ENCODE assay signal across 15 cellular contexts in the genomic region with DNA sequence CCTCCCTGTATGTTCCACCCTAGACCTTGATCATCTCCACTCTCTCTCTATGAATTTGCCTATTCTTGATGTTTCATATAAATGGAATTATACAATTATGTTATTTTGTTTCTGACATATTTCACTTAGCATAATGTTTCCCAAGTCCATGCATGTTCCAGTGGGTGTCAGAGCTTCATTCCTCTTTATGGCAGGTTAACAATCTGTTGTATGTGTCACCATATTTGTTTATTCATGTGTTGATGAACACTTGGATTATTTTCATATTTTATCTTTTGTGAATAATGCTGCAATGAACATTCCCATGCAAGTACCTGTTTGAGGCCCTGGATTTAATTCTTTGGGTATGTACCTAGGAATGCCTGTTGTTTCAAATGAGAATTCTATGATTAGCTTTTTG. TPM values are rescaled to one million over a fixed set of nuclear protein-coding genes. Genes with fewer than 3 reads are reported as not detected.
"Had no signal": no experiment of that assay in that cellular context is flagged by ENCODE, and none has a peak within 500 bp of the region (broad histone marks: within the 10 kb centered on the region; RNA-seq: fewer than 3 reads in every experiment).

No MANE protein-coding gene starts in this region.

RNA-seq across cellular contexts. Expression of gene PSG6, which starts 3.3 kb away (rescaled TPM):
- total RNA-seq: activated B cell treated with CpG ODN at 0.5 μM for 24 hours; activated CD4-positive, alpha-beta memory T cell treated with anti-CD3 and anti-CD28 coated beads for 36 hours; activated CD4-positive, alpha-beta memory T cell treated with anti-CD3 and anti-CD28 coated beads, Interleukin-2, amount 10 ng/mL, durations not matched to agents 7 days and 5 days; activated CD4-positive, alpha-beta T cell treated with anti-CD3 and anti-CD28 coated beads for 36 hours; activated CD4-positive, alpha-beta T cell treated with anti-CD3 and anti-CD28 coated beads, Interleukin-2, amount 10 ng/mL, durations not matched to agents 24 days and 14 days; activated CD4-positive, alpha-beta T cell treated with anti-CD3 and anti-CD28 coated beads, Interleukin-2, amount 10 ng/mL, durations not matched to agents 7 days and 5 days; activated CD8-positive, alpha-beta memory T cell treated with anti-CD3 and anti-CD28 coated beads for 36 hours; activated CD8-positive, alpha-beta memory T cell treated with anti-CD3 and anti-CD28 coated beads, Interleukin-2, amount 10 ng/mL, durations not matched to agents 7 days and 5 days; activated CD8-positive, alpha-beta T cell treated with anti-CD3 and anti-CD28 coated beads for 36 hours; activated CD8-positive, alpha-beta T cell treated with anti-CD3 and anti-CD28 coated beads, Interleukin-2, amount 10 ng/mL, durations not matched to agents 7 days and 5 days; T-cell; T-helper 1 cell treated with Interleukin-12 subunit alpha and Interleukin-12 subunit beta and Interleukin-4 antibody, amounts not matched to agents 30 ng/mL and 1 ng/mL, for 36 hours; T-helper 17 cell; T-helper 2 cell treated with Interferon-gamma antibody and Interleukin-4, amounts not matched to agents 100 ng/mL and 5 ng/mL, for 36 hours; WTC11 had no signal

RNA-seq across cellular contexts. Expression of gene PSG7, which starts 16.0 kb away (rescaled TPM):
- total RNA-seq: activated B cell treated with CpG ODN at 0.5 μM for 24 hours; activated CD4-positive, alpha-beta memory T cell treated with anti-CD3 and anti-CD28 coated beads for 36 hours; activated CD4-positive, alpha-beta memory T cell treated with anti-CD3 and anti-CD28 coated beads, Interleukin-2, amount 10 ng/mL, durations not matched to agents 7 days and 5 days; activated CD4-positive, alpha-beta T cell treated with anti-CD3 and anti-CD28 coated beads for 36 hours; activated CD4-positive, alpha-beta T cell treated with anti-CD3 and anti-CD28 coated beads, Interleukin-2, amount 10 ng/mL, durations not matched to agents 24 days and 14 days; activated CD4-positive, alpha-beta T cell treated with anti-CD3 and anti-CD28 coated beads, Interleukin-2, amount 10 ng/mL, durations not matched to agents 7 days and 5 days; activated CD8-positive, alpha-beta memory T cell treated with anti-CD3 and anti-CD28 coated beads for 36 hours; activated CD8-positive, alpha-beta memory T cell treated with anti-CD3 and anti-CD28 coated beads, Interleukin-2, amount 10 ng/mL, durations not matched to agents 7 days and 5 days; activated CD8-positive, alpha-beta T cell treated with anti-CD3 and anti-CD28 coated beads for 36 hours; activated CD8-positive, alpha-beta T cell treated with anti-CD3 and anti-CD28 coated beads, Interleukin-2, amount 10 ng/mL, durations not matched to agents 7 days and 5 days; T-cell; T-helper 1 cell treated with Interleukin-12 subunit alpha and Interleukin-12 subunit beta and Interleukin-4 antibody, amounts not matched to agents 30 ng/mL and 1 ng/mL, for 36 hours; T-helper 17 cell; T-helper 2 cell treated with Interferon-gamma antibody and Interleukin-4, amounts not matched to agents 100 ng/mL and 5 ng/mL, for 36 hours; WTC11 had no signal

RNA-seq across cellular contexts. Expression of gene PSG1, which starts 41.5 kb away (rescaled TPM):
- total RNA-seq: activated B cell treated with CpG ODN at 0.5 μM for 24 hours; activated CD4-positive, alpha-beta memory T cell treated with anti-CD3 and anti-CD28 coated beads for 36 hours; activated CD4-positive, alpha-beta memory T cell treated with anti-CD3 and anti-CD28 coated beads, Interleukin-2, amount 10 ng/mL, durations not matched to agents 7 days and 5 days; activated CD4-positive, alpha-beta T cell treated with anti-CD3 and anti-CD28 coated beads for 36 hours; activated CD4-positive, alpha-beta T cell treated with anti-CD3 and anti-CD28 coated beads, Interleukin-2, amount 10 ng/mL, durations not matched to agents 24 days and 14 days; activated CD4-positive, alpha-beta T cell treated with anti-CD3 and anti-CD28 coated beads, Interleukin-2, amount 10 ng/mL, durations not matched to agents 7 days and 5 days; activated CD8-positive, alpha-beta memory T cell treated with anti-CD3 and anti-CD28 coated beads for 36 hours; activated CD8-positive, alpha-beta memory T cell treated with anti-CD3 and anti-CD28 coated beads, Interleukin-2, amount 10 ng/mL, durations not matched to agents 7 days and 5 days; activated CD8-positive, alpha-beta T cell treated with anti-CD3 and anti-CD28 coated beads for 36 hours; activated CD8-positive, alpha-beta T cell treated with anti-CD3 and anti-CD28 coated beads, Interleukin-2, amount 10 ng/mL, durations not matched to agents 7 days and 5 days; T-cell; T-helper 1 cell treated with Interleukin-12 subunit alpha and Interleukin-12 subunit beta and Interleukin-4 antibody, amounts not matched to agents 30 ng/mL and 1 ng/mL, for 36 hours; T-helper 2 cell treated with Interferon-gamma antibody and Interleukin-4, amounts not matched to agents 100 ng/mL and 5 ng/mL, for 36 hours; WTC11 had no signal
